Comparison of ENCODE assay signal across 1 cellular context in the genomic region with DNA sequence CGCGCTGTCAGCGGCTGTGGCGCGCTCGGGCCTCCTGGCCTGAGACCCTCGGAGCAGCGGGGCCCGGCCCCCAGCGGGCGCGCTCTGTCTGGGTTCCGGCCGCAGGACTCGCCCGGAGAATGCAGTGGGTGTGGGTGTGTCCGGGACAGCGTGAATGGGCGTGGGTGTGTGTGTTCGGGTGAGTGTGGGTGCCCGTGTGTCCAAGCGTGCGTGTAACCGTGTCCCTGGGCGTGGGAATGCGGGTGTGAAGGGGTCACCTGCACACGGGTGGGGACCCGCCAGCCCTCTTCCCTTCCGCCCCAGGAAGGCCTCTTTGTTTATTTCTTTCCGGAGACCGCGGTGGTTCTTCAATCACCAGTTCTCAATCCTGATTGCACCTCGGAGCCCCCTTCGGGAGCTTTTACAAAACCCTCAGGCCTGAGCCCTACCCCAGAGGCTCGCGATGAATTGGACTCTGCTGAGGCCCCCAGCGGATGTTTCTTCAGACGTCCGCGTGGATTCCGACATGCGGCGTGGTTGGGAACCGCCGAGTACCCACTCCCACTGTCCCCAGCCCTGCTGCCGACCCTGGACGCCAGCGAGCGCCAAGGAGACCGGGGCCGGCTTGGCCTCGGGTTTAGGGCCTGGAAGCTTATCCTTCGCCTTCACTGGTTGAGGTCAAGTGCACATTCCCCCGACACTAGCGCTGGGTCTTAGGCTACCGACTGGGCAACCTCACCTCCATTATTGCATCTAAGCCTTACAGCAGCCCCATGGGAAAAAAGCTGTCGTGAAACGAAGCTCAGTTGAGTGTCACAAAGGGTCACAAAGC.
TF ChIP-seq lines count a peak whose summit lies in the region.

No MANE protein-coding gene starts in this region.

TF ChIP-seq in HEK293, 187 proteins besides CTCF, POLR2A, EP300 and RAD21 (continued from another document):
- TF ChIP-seq ZBTB26 (tag by site-specific recombination; optimal IDR thresholded peaks at IDR 0.05) (peak; percentile 44), ZBTB48 (tag by site-specific recombination; IDR thresholded peaks at IDR 0.05) (no peak), ZNF211 (tag by site-specific recombination; IDR thresholded peaks at IDR 0.05; ENCODE audit: low read depth) (no peak), ZNF626 (tag by site-specific recombination; IDR thresholded peaks at IDR 0.05) (no peak), BCL11A (tag by site-specific recombination; IDR thresholded peaks at IDR 0.05; ENCODE audit: low read depth) (no peak), KLF1 (tag by site-specific recombination; IDR thresholded peaks at IDR 0.05) (peak; percentile 69), ZFHX2 (tag by site-specific recombination; conservative IDR thresholded peaks at IDR 0.05) (peak; percentile 98), ZNF670 (tag by site-specific recombination; IDR thresholded peaks at IDR 0.05; ENCODE audit: low read depth) (no peak), KLF9 (tag by site-specific recombination; IDR thresholded peaks at IDR 0.05; ENCODE audit: low read depth) (peak; percentile 69)
- TF ChIP-seq, protein P1, sequence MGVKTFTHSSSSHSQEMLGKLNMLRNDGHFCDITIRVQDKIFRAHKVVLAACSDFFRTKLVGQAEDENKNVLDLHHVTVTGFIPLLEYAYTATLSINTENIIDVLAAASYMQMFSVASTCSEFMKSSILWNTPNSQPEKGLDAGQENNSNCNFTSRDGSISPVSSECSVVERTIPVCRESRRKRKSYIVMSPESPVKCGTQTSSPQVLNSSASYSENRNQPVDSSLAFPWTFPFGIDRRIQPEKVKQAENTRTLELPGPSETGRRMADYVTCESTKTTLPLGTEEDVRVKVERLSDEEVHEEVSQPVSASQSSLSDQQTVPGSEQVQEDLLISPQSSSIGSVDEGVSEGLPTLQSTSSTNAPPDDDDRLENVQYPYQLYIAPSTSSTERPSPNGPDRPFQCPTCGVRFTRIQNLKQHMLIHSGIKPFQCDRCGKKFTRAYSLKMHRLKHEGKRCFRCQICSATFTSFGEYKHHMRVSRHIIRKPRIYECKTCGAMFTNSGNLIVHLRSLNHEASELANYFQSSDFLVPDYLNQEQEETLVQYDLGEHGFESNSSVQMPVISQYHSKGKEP (tag by site-specific recombination; IDR thresholded peaks at IDR 0.05) = no peak
